In genomic region chr7:147300293-147300692, GRCh38 we compare ENCODE assay signal across 1 cellular context.
TF ChIP-seq lines count a peak whose summit lies in the region.

No MANE protein-coding gene starts in this region.

TF ChIP-seq in HepG2, 621 proteins besides CTCF, POLR2A, EP300 and RAD21 (continued from another document):
- TF ChIP-seq FOXP1 (IDR thresholded peaks at IDR 0.05) = no peak
- TF ChIP-seq FOXP1 (CRISPR knock-in tag; IDR thresholded peaks at IDR 0.05) = no peak
TF ChIP-seq in HepG2: peak in this region for 1.
